ENCODE assay signal across 18 cellular contexts in genomic region chr20:57753332-57754164, GRCh38. TPM values are rescaled to one million over a fixed set of nuclear protein-coding genes. Genes with fewer than 3 reads are reported as not detected.
DNase-seq lines count a peak whose midpoint lies in the region; ATAC-seq and TF ChIP-seq lines count a peak whose summit lies in the region.
"Had no signal": no experiment of that assay in that cellular context is flagged by ENCODE, and none has a peak within 500 bp of the region (broad histone marks: within the 10 kb centered on the region; RNA-seq: fewer than 3 reads in every experiment).

No MANE protein-coding gene starts in this region.

- TF ChIP-seq CTCF in C4-2B (conservative IDR thresholded peaks at IDR 0.05): no peak
- TF ChIP-seq CTCF in coronary artery (IDR thresholded peaks at IDR 0.05): no peak
- TF ChIP-seq CTCF in BE2C (IDR thresholded peaks at IDR 0.05; ENCODE audit: low read depth, low read length): no peak

- no peak for ATAC-seq in GM18873 (IDR thresholded peaks at IDR 0.05; ENCODE audit: low FRiP score, unreplicated experiment)

- H3K36me3 ChIP-seq in BE2C: no peaks in the 10 kb centered on the region
- H3K36me3 ChIP-seq: neural progenitor cell, SJCRH30 had no signal

- H3K27ac ChIP-seq in C4-2B (peak overlapping the region; percentile 96; the same call in 1 of the 2 replicates), coronary artery (no peak overlapping the region)
- H3K27ac ChIP-seq: KMS-11, neural progenitor cell, SJCRH30 had no signal

- no peaks in the 10 kb centered on the region for H3K36me3 Mint-ChIP-seq in activated CD4-positive, alpha-beta T cell treated with anti-CD3 and anti-CD28 coated beads, Interleukin-2, amount 10 ng/mL, durations not matched to agents 7 days and 5 days (ENCODE audit: low read depth)
- H3K36me3 Mint-ChIP-seq: activated naive CD8-positive, alpha-beta T cell treated with anti-CD3 and anti-CD28 coated beads, Interleukin-2, amount 10 ng/mL, durations not matched to agents 7 days and 5 days; neural progenitor cell had no signal

- no peaks in the 10 kb centered on the region for H3K9me3 Mint-ChIP-seq in activated CD4-positive, alpha-beta T cell treated with anti-CD3 and anti-CD28 coated beads, Interleukin-2, amount 10 ng/mL, durations not matched to agents 7 days and 5 days
- H3K9me3 Mint-ChIP-seq: activated CD4-positive, alpha-beta T cell treated with anti-CD3 and anti-CD28 coated beads, Interleukin-2, amount 10 ng/mL, durations not matched to agents 24 days and 14 days; activated naive CD8-positive, alpha-beta T cell treated with anti-CD3 and anti-CD28 coated beads, Interleukin-2, amount 10 ng/mL, durations not matched to agents 7 days and 5 days had no signal

- H3K27ac Mint-ChIP-seq in activated CD4-positive, alpha-beta T cell treated with anti-CD3 and anti-CD28 coated beads, Interleukin-2, amount 10 ng/mL, durations not matched to agents 7 days and 5 days: no peak overlapping the region
- H3K27ac Mint-ChIP-seq: activated CD4-positive, alpha-beta T cell treated with anti-CD3 and anti-CD28 coated beads, Interleukin-2, amount 10 ng/mL, durations not matched to agents 24 days and 14 days; activated naive CD8-positive, alpha-beta T cell treated with anti-CD3 and anti-CD28 coated beads, Interleukin-2, amount 10 ng/mL, durations not matched to agents 7 days and 5 days; CD8-positive, alpha-beta memory T cell; neural progenitor cell had no signal

- POLR2A ChIA-PET in activated CD4-positive, alpha-beta T cell treated with anti-CD3 and anti-CD28 coated beads, Interleukin-2, amount 10 ng/mL, durations not matched to agents 7 days and 5 days (lab: Charles Lee): no interaction called here

- CTCF ChIA-PET in activated CD4-positive, alpha-beta T cell treated with anti-CD3 and anti-CD28 coated beads, Interleukin-2, amount 10 ng/mL, durations not matched to agents 7 days and 5 days (lab: Charles Lee): no interaction called here

- no peak overlapping the region for H3K4me3 ChIP-seq in coronary artery
- H3K4me3 ChIP-seq in BE2C (ENCODE audit: low read depth, low read length): no peak overlapping the region
- H3K4me3 ChIP-seq: neural progenitor cell, SJCRH30 had no signal

- peaks cover 33% of the 10 kb centered on the region for H3K27me3 Mint-ChIP-seq in activated CD4-positive, alpha-beta T cell treated with anti-CD3 and anti-CD28 coated beads, Interleukin-2, amount 10 ng/mL, durations not matched to agents 7 days and 5 days

- DNase-seq in NCI-H146 (lab: John Stamatoyannopoulos, UW) (peak; percentile 66), coronary artery (ENCODE audit: low spot score) (peak; percentile 65), retina (peak; percentile 34), BE2C (no peak)
- no peak for DNase-seq in activated CD4-positive, alpha-beta T cell treated with anti-CD3 and anti-CD28 coated beads, Interleukin-2, amount 10 ng/mL, durations not matched to agents 7 days and 5 days
- DNase-seq: activated CD4-positive, alpha-beta T cell treated with anti-CD3 and anti-CD28 coated beads, Interleukin-2, amount 10 ng/mL, durations not matched to agents 24 days and 14 days; activated naive CD8-positive, alpha-beta T cell treated with anti-CD3 and anti-CD28 coated beads, Interleukin-2, amount 10 ng/mL, durations not matched to agents 7 days and 5 days; CD8-positive, alpha-beta memory T cell; EL; MV-4-11; NCI-H2029 treated with DMSO at 0.1 percent for 48 hours; NCI-H526 treated with DMSO at 0.1 percent for 48 hours; SJCRH30; stimulated activated CD4-positive, alpha-beta T cell treated with anti-CD3 and anti-CD28 coated beads, Interleukin-15, amount 100 ng/mL, for 24 hours had no signal

- peaks cover 8% of the 10 kb centered on the region for H3K4me1 ChIP-seq in BE2C
- H3K4me1 ChIP-seq: neural progenitor cell had no signal

- peaks cover 7% of the 10 kb centered on the region for H3K4me1 Mint-ChIP-seq in activated CD4-positive, alpha-beta T cell treated with anti-CD3 and anti-CD28 coated beads, Interleukin-2, amount 10 ng/mL, durations not matched to agents 7 days and 5 days

- H3K27me3 ChIP-seq in BE2C: no peaks in the 10 kb centered on the region
- H3K27me3 ChIP-seq: neural progenitor cell, SJCRH30 had no signal

- peaks cover 3% of the 10 kb centered on the region; the same call in 1 of the 2 replicates for H3K9me3 ChIP-seq in BE2C
- H3K9me3 ChIP-seq: SJCRH30 had no signal

- H3K4me3 Mint-ChIP-seq in activated CD4-positive, alpha-beta T cell treated with anti-CD3 and anti-CD28 coated beads, Interleukin-2, amount 10 ng/mL, durations not matched to agents 7 days and 5 days: no peak overlapping the region
- H3K4me3 Mint-ChIP-seq: activated CD4-positive, alpha-beta T cell treated with anti-CD3 and anti-CD28 coated beads, Interleukin-2, amount 10 ng/mL, durations not matched to agents 24 days and 14 days; activated naive CD8-positive, alpha-beta T cell treated with anti-CD3 and anti-CD28 coated beads, Interleukin-2, amount 10 ng/mL, durations not matched to agents 7 days and 5 days; CD8-positive, alpha-beta memory T cell; neural progenitor cell had no signal

RNA-seq across cellular contexts. Expression of gene PMEPA1, which starts 43.7 kb away (rescaled TPM):
- polyA plus RNA-seq in BE2C (2012; ENCODE audit: insufficient read depth, insufficient read length, low read depth): 6.3 TPM
- total RNA-seq in activated CD4-positive, alpha-beta T cell treated with anti-CD3 and anti-CD28 coated beads, Interleukin-2, amount 10 ng/mL, durations not matched to agents 7 days and 5 days: 1 to 10 TPM in 1 of 2 experiments, under 1 TPM in 1; 0.72 to 1.1 TPM

Comparison
In these comparisons a context has a peak if more than half of its experiments do, and no peak if none do; other contexts are left out.
1. DNase-seq: peak in NCI-H146 (single experiment), coronary artery (single experiment) and retina (single experiment); none in BE2C (single experiment) and activated CD4-positive, alpha-beta T cell treated with anti-CD3 and anti-CD28 coated beads, Interleukin-2, amount 10 ng/mL, durations not matched to agents 7 days and 5 days (single experiment).